ENCODE assay signal across 4 cellular contexts in genomic region chr1:43614891-43615290, GRCh38.
"Had no signal": no experiment of that assay in that cellular context is flagged by ENCODE, and none has a peak within 500 bp of the region (broad histone marks: within the 10 kb centered on the region; RNA-seq: fewer than 3 reads in every experiment).

No MANE protein-coding gene starts in this region.

- DNase-seq: IMR-90, KBM-7 had no signal

- H3K4me3 ChIP-seq: K562 had no signal

- H3K27ac ChIP-seq: HL-60 had no signal
